8 cellular contexts compared by ENCODE assay signal in genomic region chr13:110706570-110707378, GRCh38.
A peak's percentile ranks its signal among the peaks of the same experiment; 100 is the strongest.
DNase-seq lines count a peak whose midpoint lies in the region; ATAC-seq and TF ChIP-seq lines count a peak whose summit lies in the region.

No MANE protein-coding gene starts in this region.

- H3K9me3 ChIP-seq in HUES6 (ENCODE audit: control insufficient read depth, insufficient read depth, low read depth, low read length) = no peaks in the 10 kb centered on the region
- no peaks in the 10 kb centered on the region for H3K9me3 ChIP-seq in neuron (ENCODE audit: low read length)

- ATAC-seq in GM18517 (IDR thresholded peaks at IDR 0.05; ENCODE audit: unreplicated experiment) = peak; percentile 6
- ATAC-seq in GM19467 (IDR thresholded peaks at IDR 0.05; ENCODE audit: unreplicated experiment) = no peak
- no peak for ATAC-seq in GM18520 (IDR thresholded peaks at IDR 0.05; ENCODE audit: unreplicated experiment)
- no peak for ATAC-seq in HG03354 (IDR thresholded peaks at IDR 0.05; ENCODE audit: poor library complexity, severe bottlenecking, unreplicated experiment)

- no peak for DNase-seq in choroid plexus epithelial cell (ENCODE audit: low read depth)
- no peak for DNase-seq in stimulated activated CD4-positive, alpha-beta T cell treated with anti-CD3 and anti-CD28 coated beads, Interleukin-4, amount 100 ng/mL, for 4 hours

- H3K36me3 ChIP-seq in HUES6 (ENCODE audit: control insufficient read depth, insufficient read depth, low read length) = peaks cover 16% of the 10 kb centered on the region; the same call in 1 of the 2 replicates
- H3K36me3 ChIP-seq in neuron (ENCODE audit: insufficient read depth, low read length) = peaks cover 21% of the 10 kb centered on the region

- peak overlapping the region; percentile 58 for H3K4me3 ChIP-seq in HUES6 (ENCODE audit: low read depth, low read length)
- peak overlapping the region; percentile 76 for H3K4me3 ChIP-seq in choroid plexus epithelial cell (ENCODE audit: low read depth, low read length)
- H3K4me3 ChIP-seq in neuron (ENCODE audit: low read length) = peak overlapping the region; percentile 95

- peaks cover 13% of the 10 kb centered on the region for H3K4me1 ChIP-seq in HUES6 (ENCODE audit: control insufficient read depth, insufficient read depth, low read length)
- H3K4me1 ChIP-seq in neuron (ENCODE audit: insufficient read depth, low read length) = peaks cover 21% of the 10 kb centered on the region

- H3K27ac ChIP-seq in HUES6 (ENCODE audit: low read depth, low read length) = no peak overlapping the region

- peak overlapping the region; percentile 41 for H3K9ac ChIP-seq in HUES6 (ENCODE audit: low read length)

- no peaks in the 10 kb centered on the region for H3K27me3 ChIP-seq in HUES6 (ENCODE audit: control insufficient read depth, insufficient read depth, low read length)
- H3K27me3 ChIP-seq in neuron (ENCODE audit: insufficient read depth, low read length) = no peaks in the 10 kb centered on the region

- TF ChIP-seq CTCF in choroid plexus epithelial cell (conservative IDR thresholded peaks at IDR 0.05; ENCODE audit: low read depth, low read length) = no peak

- peak overlapping the region; percentile 33 for H2AFZ ChIP-seq in neuron (ENCODE audit: low read depth, low read length)
